ENCODE assay signal across 22 cellular contexts in genomic region chr2:58972737-58973136, GRCh38.
"Had no signal": no experiment of that assay in that cellular context is flagged by ENCODE, and none has a peak within 500 bp of the region (broad histone marks: within the 10 kb centered on the region; RNA-seq: fewer than 3 reads in every experiment).

No MANE protein-coding gene starts in this region.

- H3K27me3 Mint-ChIP-seq: IgD-negative memory B cell had no signal

- H3K27ac ChIP-seq: KMS-11, RWPE1 had no signal

- H3K4me2 ChIP-seq: KMS-11 had no signal

- H3K9ac ChIP-seq: KMS-11 had no signal

- H3K36me3 Mint-ChIP-seq: T-cell had no signal

- H3K27ac Mint-ChIP-seq: IgD-negative memory B cell; T-cell; T-helper 1 cell treated with Interleukin-12 subunit alpha and Interleukin-12 subunit beta and Interleukin-4 antibody, amounts not matched to agents 30 μg/mL and 1 μg/mL, for 36 hours had no signal

- H3K4me1 Mint-ChIP-seq: IgD-negative memory B cell, T-cell had no signal

- H3K4me3 ChIP-seq: K562 had no signal

- H3K4me3 Mint-ChIP-seq: IgD-negative memory B cell; T-cell; T-helper 1 cell treated with Interleukin-12 subunit alpha and Interleukin-12 subunit beta and Interleukin-4 antibody, amounts not matched to agents 30 μg/mL and 1 μg/mL, for 36 hours had no signal

- H3K9me3 Mint-ChIP-seq: T-cell; T-helper 1 cell treated with Interleukin-12 subunit alpha and Interleukin-12 subunit beta and Interleukin-4 antibody, amounts not matched to agents 30 μg/mL and 1 μg/mL, for 36 hours had no signal

- ATAC-seq: HepG2, K562, T-cell had no signal

- DNase-seq: Kasumi-1, MM.1S, NCI-H1092 treated with DMSO at 0.1 percent for 48 hours, NCI-H1436, NCI-H187, NCI-H2029, NCI-H2081 treated with DMSO at 0.1 percent for 48 hours, NCI-H2171, NCI-H226, NCI-H446, NCI-H510A treated with DMSO at 0.1 percent for 48 hours, NCI-H69, NCI-H774, SHP77, SW 1271, T-cell had no signal
